ENCODE assay signal across 8 cellular contexts in genomic region chr11:61700221-61700620, GRCh38. TPM values are rescaled to one million over a fixed set of nuclear protein-coding genes. Genes with fewer than 3 reads are reported as not detected.
DNase-seq lines count a peak whose midpoint lies in the region; ATAC-seq and TF ChIP-seq lines count a peak whose summit lies in the region.
"Had no signal": no experiment of that assay in that cellular context is flagged by ENCODE, and none has a peak within 500 bp of the region (broad histone marks: within the 10 kb centered on the region; RNA-seq: fewer than 3 reads in every experiment).

No MANE protein-coding gene starts in this region.

- peak; percentile 51 for DNase-seq in IMR-90
- DNase-seq in SK-N-SH, result no peak
- DNase-seq in suprapubic skin (ENCODE audit: low spot score in 2 of 2), result no peak
- no peak for DNase-seq in NCI-H2227 (lab: John Stamatoyannopoulos, UW; ENCODE audit: unreplicated experiment)
- DNase-seq: effector CD8-positive, alpha-beta T cell had no signal

- H3K4me3 ChIP-seq in IMR-90 (ENCODE audit: insufficient read depth, low read depth, low read length) (no peak overlapping the region), SK-N-SH (ENCODE audit: low read depth in 2 of 2, low read length in 1 of 2) (no peak overlapping the region), gastroesophageal sphincter (no peak overlapping the region), suprapubic skin (no peak overlapping the region)

- H3K4me2 ChIP-seq in IMR-90 (ENCODE audit: low read depth, low read length) (no peak overlapping the region), SK-N-SH (peak overlapping the region; percentile 62; the same call in 1 of the 2 replicates)

- H3K56ac ChIP-seq in IMR-90 (ENCODE audit: extremely low read depth, insufficient read depth, low read length), result no peak overlapping the region

- no peaks in the 10 kb centered on the region for H3K36me3 ChIP-seq in IMR-90 (ENCODE audit: control insufficient read depth, insufficient read depth, low read length)
- no peaks in the 10 kb centered on the region for H3K36me3 ChIP-seq in SK-N-SH (replicated peaks in 1 of 2; ENCODE audit: control insufficient read depth in 1 of 2, insufficient read depth in 2 of 2, low read length in 1 of 2)
- H3K36me3 ChIP-seq in gastroesophageal sphincter, result no peaks in the 10 kb centered on the region
- H3K36me3 ChIP-seq in suprapubic skin, result no peaks in the 10 kb centered on the region

- POLR2A ChIA-PET in IMR-90 (lab: Charles Lee; ENCODE audit: unreplicated experiment) (no interaction called here), SK-N-SH (lab: Yijun Ruan, JAX) (no interaction called here)

- no peaks in the 10 kb centered on the region for H3K9me2 ChIP-seq in SK-N-SH

- H3K4me1 ChIP-seq in IMR-90 (ENCODE audit: control insufficient read depth, insufficient read depth, low read length), result peaks cover 12% of the 10 kb centered on the region
- H3K4me1 ChIP-seq in SK-N-SH (ENCODE audit: control insufficient read depth in 1 of 2, insufficient read depth in 2 of 2, low read depth in 1 of 2, low read length in 1 of 2), result peaks cover 20 to 33% of the 10 kb centered on the region in 2 experiments; a peak in 3 of 4 replicates
- H3K4me1 ChIP-seq in gastroesophageal sphincter, result peaks cover 0 to 68% (median 53%) of the 10 kb centered on the region in 3 donors
- peaks cover 63% of the 10 kb centered on the region for H3K4me1 ChIP-seq in suprapubic skin

- H2AK5ac ChIP-seq in IMR-90 (ENCODE audit: low read depth, low read length), result no peak overlapping the region

- CTCF ChIA-PET in IMR-90 (lab: Yijun Ruan, JAX) (no interaction called here), SK-N-SH (lab: Yijun Ruan, JAX) (interaction anchor here (1.1 to 1.4 kb wide), 5 partner anchors 11 to 47 kb away, joined by 3 to 6 read pairs (median 3); no protein-coding TSS in a partner anchor)

- peak; percentile 49 for ATAC-seq in IMR-90 (ENCODE audit: low read depth)
- ATAC-seq in gastroesophageal sphincter, result no peak
- no peak for ATAC-seq in HG03469 (IDR thresholded peaks at IDR 0.05; ENCODE audit: unreplicated experiment)
- ATAC-seq in GM21515 (IDR thresholded peaks at IDR 0.05; ENCODE audit: unreplicated experiment), result no peak

- no peaks in the 10 kb centered on the region for H3K9me3 ChIP-seq in IMR-90 (ENCODE audit: control insufficient read depth, insufficient read depth, low read length)
- H3K9me3 ChIP-seq in SK-N-SH, result no peaks in the 10 kb centered on the region
- H3K9me3 ChIP-seq in gastroesophageal sphincter, result no peaks in the 10 kb centered on the region
- H3K9me3 ChIP-seq in suprapubic skin, result no peaks in the 10 kb centered on the region

- H3K79me1 ChIP-seq in IMR-90 (ENCODE audit: low read depth in 1 of 2, low read length in 2 of 2), result no peaks in the 10 kb centered on the region

- H3K9ac ChIP-seq in IMR-90 (ENCODE audit: low read depth, low read length), result no peak overlapping the region
- H3K9ac ChIP-seq in SK-N-SH, result no peak overlapping the region

- H2BK20ac ChIP-seq in IMR-90 (ENCODE audit: low read depth, low read length), result no peak overlapping the region

- H3K14ac ChIP-seq in IMR-90 (replicated peaks; ENCODE audit: low read depth, low read length), result no peak overlapping the region

- no peak overlapping the region for H2BK120ac ChIP-seq in IMR-90 (ENCODE audit: low read depth, low read length)

- TF ChIP-seq EP300 in SK-N-SH (IDR thresholded peaks at IDR 0.05; ENCODE audit: borderline replicate concordance in 1 of 2, low read depth in 1 of 2, low read length in 1 of 2) (no peak), gastroesophageal sphincter (IDR thresholded peaks at IDR 0.05) (no peak), suprapubic skin (IDR thresholded peaks at IDR 0.05) (no peak)

- H2BK5ac ChIP-seq in IMR-90 (ENCODE audit: low read depth, low read length, poor library complexity, severe bottlenecking), result no peak overlapping the region

- H3F3A ChIP-seq in SK-N-SH (replicated peaks; ENCODE audit: insufficient read depth), result no peaks in the 10 kb centered on the region

- no peaks in the 10 kb centered on the region for H4K20me1 ChIP-seq in IMR-90 (ENCODE audit: insufficient read depth, low read length)
- H4K20me1 ChIP-seq in SK-N-SH (ENCODE audit: insufficient read depth), result peaks cover 8% of the 10 kb centered on the region; the same call in 1 of the 2 replicates

- TF ChIP-seq CTCF in IMR-90 (conservative IDR thresholded peaks at IDR 0.05; ENCODE audit: low read depth, low read length) (no peak), SK-N-SH (IDR thresholded peaks at IDR 0.05) (no peak), gastroesophageal sphincter (IDR thresholded peaks at IDR 0.05) (no peak), suprapubic skin (IDR thresholded peaks at IDR 0.05) (no peak)

- TF ChIP-seq RAD21 in IMR-90 (IDR thresholded peaks at IDR 0.05; ENCODE audit: low read length), result no peak
- TF ChIP-seq RAD21 in SK-N-SH (IDR thresholded peaks at IDR 0.05; ENCODE audit: low read length), result no peak

- no peak overlapping the region for H2BK15ac ChIP-seq in IMR-90 (ENCODE audit: low read depth, low read length)

- dilution Hi-C loops in IMR-90 (cut with HindIII; ENCODE audit: low sequenced_read_pairs, unreplicated experiment), result no loop called here

- H3K27me3 ChIP-seq in IMR-90 (ENCODE audit: control insufficient read depth, insufficient read depth, low read length) (peaks cover 8% of the 10 kb centered on the region; the same call in 1 of the 2 replicates), SK-N-SH (ENCODE audit: insufficient read depth) (no peaks in the 10 kb centered on the region), gastroesophageal sphincter (no peaks in the 10 kb centered on the region), suprapubic skin (peaks cover 10% of the 10 kb centered on the region)

- H2AFZ ChIP-seq in IMR-90 (replicated peaks; ENCODE audit: low read length, poor library complexity) (no peak overlapping the region), SK-N-SH (ENCODE audit: low read depth) (no peak overlapping the region)

- in situ Hi-C loops in IMR-90 (cut with MboI; ENCODE audit: low sequenced_read_pairs), result no loop called here

- intact Hi-C loops in IMR-90 (cut with micrococcal nuclease), result no loop called here

- TF ChIP-seq POLR2A in IMR-90 (IDR thresholded peaks at IDR 0.05; ENCODE audit: low read depth, low read length) (no peak), gastroesophageal sphincter (IDR thresholded peaks at IDR 0.05) (no peak), suprapubic skin (IDR thresholded peaks at IDR 0.05) (no peak)

- H3K18ac ChIP-seq in IMR-90 (ENCODE audit: low read depth, low read length), result no peak overlapping the region

- BruUV-seq in IMR-90 (replicated peaks; lab: Mats Ljungman, UMichigan), result no TSS peak

- no peaks in the 10 kb centered on the region for H3K79me2 ChIP-seq in SK-N-SH (ENCODE audit: insufficient read depth)

- no CpG with 5 or more reads among the region's 5 CpGs for WGBS in IMR-90 (ENCODE audit: extremely low coverage in 2 of 2, insufficient read length in 1 of 2), 2 experiments
- WGBS in SK-N-SH (ENCODE audit: low lambda C conversion rate), result 54% methylated on average over 2 of the region's 5 CpGs
- WGBS in gastroesophageal sphincter (ENCODE audit: low coverage in 1 of 2), 2 donors, result 67% methylated on average over 2 of the region's 5 CpGs; no CpG with 5 or more reads in 1 of the 2 donors
- WGBS in suprapubic skin, result 40% methylated on average over 4 of the region's 5 CpGs

- no peak overlapping the region for H4K91ac ChIP-seq in IMR-90 (ENCODE audit: insufficient read depth, low read depth, low read length)

- H4K5ac ChIP-seq in IMR-90 (ENCODE audit: low read depth, low read length), result no peak overlapping the region

- H3K23ac ChIP-seq in IMR-90 (ENCODE audit: low read depth, low read length), result no peak overlapping the region

- H3K9me1 ChIP-seq in IMR-90 (ENCODE audit: insufficient read depth, low read length), result no peaks in the 10 kb centered on the region

- no peak overlapping the region for H3K4ac ChIP-seq in IMR-90 (ENCODE audit: low read depth, low read length)

- H2AK9ac ChIP-seq in IMR-90 (replicated peaks; ENCODE audit: low read depth, low read length, poor library complexity), result no peak overlapping the region

- no peak overlapping the region for H3K27ac ChIP-seq in IMR-90 (ENCODE audit: insufficient read depth, low read length)
- H3K27ac ChIP-seq in SK-N-SH (ENCODE audit: low read depth in 2 of 2, low read length in 1 of 2), result no peak overlapping the region
- H3K27ac ChIP-seq in gastroesophageal sphincter, result peak overlapping the region in 3 of 4 donors; percentile 80 to 91 (median 88)
- peak overlapping the region; percentile 18 for H3K27ac ChIP-seq in suprapubic skin

- H4K8ac ChIP-seq in IMR-90 (ENCODE audit: low read depth in 2 of 2, low read length in 2 of 2), result no peak overlapping the region

TF ChIP-seq in IMR-90, 13 proteins besides CTCF, POLR2A, EP300 and RAD21:
- TF ChIP-seq CEBPB (IDR thresholded peaks at IDR 0.05; ENCODE audit: low read depth, low read length) (no peak), MAFK (IDR thresholded peaks at IDR 0.05; ENCODE audit: low read depth, low read length) (0 out of 2 replicates have a peak, but pooled peaks have one; percentile 31), BHLHE40 (IDR thresholded peaks at IDR 0.05; ENCODE audit: low read depth, low read length) (no peak), CHD1 (IDR thresholded peaks at IDR 0.05; ENCODE audit: low read depth, low read length) (no peak)

TF ChIP-seq in SK-N-SH, 30 proteins besides CTCF, POLR2A, EP300 and RAD21 (continues in another document):
- TF ChIP-seq RFX5 (IDR thresholded peaks at IDR 0.05; ENCODE audit: low read length), result no peak
- TF ChIP-seq FOSL2 (IDR thresholded peaks at IDR 0.05; ENCODE audit: borderline replicate concordance, low read depth), result peak; percentile 67; the same call in 1 of the 2 replicates
- TF ChIP-seq YY1 (IDR thresholded peaks at IDR 0.05; ENCODE audit: low read depth), result no peak

RNA-seq across cellular contexts. Expression of gene DAGLA, which starts 20.0 kb away (rescaled TPM):
- total RNA-seq in IMR-90 (2012; rRNA removed), result 0.83 and 0.90 TPM in 2 replicates
- 3.8 and 4.6 TPM in 2 replicates for polyA plus RNA-seq in IMR-90 (2012; rRNA removed)
- polyA plus RNA-seq in IMR-90 (2012; cell fraction: cytosol; rRNA removed), result 2.1 and 4.0 TPM in 2 replicates
- 5.5 and 17.2 TPM in 2 replicates for polyA plus RNA-seq in IMR-90 (2012; cell fraction: nucleus; rRNA removed; ENCODE audit: low replicate concordance)
- 2.7 and 3.3 TPM in 2 replicates for polyA plus RNA-seq in SK-N-SH (2012; rRNA removed)
- polyA plus RNA-seq in SK-N-SH (2012; cell fraction: cytosol; rRNA removed), result 1.2 and 2.2 TPM in 2 replicates
- 7.1 and 8.6 TPM in 2 replicates for polyA plus RNA-seq in SK-N-SH (2012; cell fraction: nucleus; rRNA removed)
- 1 to 10 TPM; 1.5 to 5.6 (median 3.4) TPM for total RNA-seq in gastroesophageal sphincter
- 1 to 10 TPM in 1 of 4 donors, under 1 TPM in 3; 0.64 to 1.2 (median 0.87) TPM for total RNA-seq in suprapubic skin

RNA-seq across cellular contexts. Expression of gene MYRF, which starts 52.2 kb away (rescaled TPM):
- 1.6 and 1.7 TPM in 2 replicates for total RNA-seq in IMR-90 (2012; rRNA removed)
- polyA plus RNA-seq in IMR-90 (2012; rRNA removed), result 10.6 and 10.7 TPM in 2 replicates
- 6.1 and 9.3 TPM in 2 replicates for polyA plus RNA-seq in IMR-90 (2012; cell fraction: cytosol; rRNA removed)
- polyA plus RNA-seq in IMR-90 (2012; cell fraction: nucleus; rRNA removed; ENCODE audit: low replicate concordance), result 31.2 and 47.2 TPM in 2 replicates
- polyA plus RNA-seq in SK-N-SH (2012; rRNA removed), result 1.8 and 2.8 TPM in 2 replicates
- 0.97 and 1.4 TPM in 2 replicates for polyA plus RNA-seq in SK-N-SH (2012; cell fraction: cytosol; rRNA removed)
- polyA plus RNA-seq in SK-N-SH (2012; cell fraction: nucleus; rRNA removed), result 8.2 and 10.0 TPM in 2 replicates
- total RNA-seq in gastroesophageal sphincter, result under 1 TPM; 0.10 to 0.78 (median 0.19) TPM
- total RNA-seq in suprapubic skin, result 1 to 10 TPM in 1 of 4 donors, under 1 TPM in 3; 0.24 to 2.8 (median 0.83) TPM

Comparison
In these comparisons a context has a peak if more than half of its experiments do, and no peak if none do; other contexts are left out.
1. H3K27ac ChIP-seq: peak in gastroesophageal sphincter (3 of 4) and suprapubic skin (single experiment); none in IMR-90 (single experiment) and SK-N-SH (0 of 2).